In the genomic region with DNA sequence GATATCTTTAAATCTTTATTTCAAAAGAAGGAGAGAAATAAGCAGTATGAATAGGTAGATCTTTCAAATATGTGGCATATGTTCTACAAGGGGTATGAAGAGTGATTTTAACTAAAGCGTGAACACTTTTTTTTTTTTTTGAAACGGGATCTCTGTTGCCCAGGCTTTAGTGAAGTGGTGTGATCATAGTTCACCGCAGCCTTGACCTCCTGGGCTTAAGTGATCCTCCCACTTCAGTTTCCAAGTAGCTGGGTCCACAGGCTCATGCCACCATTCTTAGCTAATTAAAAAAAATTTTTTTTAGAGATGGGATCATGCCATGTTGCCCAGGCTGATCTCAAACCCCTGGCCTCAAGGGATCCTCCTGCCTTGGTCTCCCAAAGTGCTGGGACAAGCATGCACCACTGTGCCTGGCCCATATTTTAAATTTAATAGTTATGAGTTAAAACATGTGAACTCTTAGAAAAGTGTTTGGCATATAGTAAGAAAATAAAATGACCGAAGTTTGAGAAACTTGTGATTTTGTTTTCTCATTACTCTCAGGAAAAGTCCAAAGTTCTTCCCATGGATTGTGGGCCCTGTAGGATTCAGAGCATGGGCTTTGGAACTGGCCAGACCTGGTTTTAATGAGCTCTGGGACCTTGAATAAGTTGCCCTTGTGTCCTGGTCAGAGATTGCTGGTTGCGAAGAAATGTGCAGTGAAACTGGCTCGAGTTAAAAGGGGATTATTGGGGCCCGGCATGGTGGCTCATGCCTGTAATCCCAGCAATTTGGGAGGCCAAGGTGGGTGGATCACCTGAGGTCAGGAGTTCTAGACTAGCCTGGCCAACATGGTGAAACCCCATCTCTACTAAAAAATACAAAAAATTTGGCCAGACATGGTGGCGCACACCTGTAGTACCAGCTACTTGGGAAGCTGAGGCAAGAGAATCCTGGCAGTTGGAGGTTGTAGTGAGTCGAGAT, we compare ENCODE assay signal across 28 cellular contexts. TPM values are rescaled to one million over a fixed set of nuclear protein-coding genes. Genes with fewer than 3 reads are reported as not detected.
DNase-seq lines count a peak whose midpoint lies in the region; ATAC-seq and TF ChIP-seq lines count a peak whose summit lies in the region.
"Had no signal": no experiment of that assay in that cellular context is flagged by ENCODE, and none has a peak within 500 bp of the region (broad histone marks: within the 10 kb centered on the region; RNA-seq: fewer than 3 reads in every experiment).

No MANE protein-coding gene starts in this region.

- no peaks in the 10 kb centered on the region for H3K27me3 ChIP-seq in GM23338 (ENCODE audit: insufficient read depth)
- H3K27me3 ChIP-seq: BE2C, BLaER1 had no signal

- H3K4me3 ChIP-seq in GM23338, result no peak overlapping the region
- H3K4me3 ChIP-seq in coronary artery, result no peak overlapping the region
- H3K4me3 ChIP-seq: BLaER1, GM12878 had no signal

- H2AFZ ChIP-seq in GM23338, result 0 out of 2 replicates have a peak overlapping the region, but pooled peaks have one; percentile 14

- no peaks in the 10 kb centered on the region for H3K9me3 Mint-ChIP-seq in GM23338
- H3K9me3 Mint-ChIP-seq in mesothelial cell of epicardium, result no peaks in the 10 kb centered on the region
- H3K9me3 Mint-ChIP-seq: CD14-positive monocyte; CD4-positive, alpha-beta memory T cell; CD4-positive, CD25-positive, alpha-beta regulatory T cell; CD8-positive, alpha-beta memory T cell had no signal

- H3K4me1 ChIP-seq in GM23338 (ENCODE audit: insufficient read depth), result peaks cover 6% of the 10 kb centered on the region; the same call in 1 of the 2 replicates
- H3K4me1 ChIP-seq: BE2C, BLaER1 had no signal

- no peaks in the 10 kb centered on the region for H4K20me1 ChIP-seq in GM23338 (replicated peaks; ENCODE audit: insufficient read depth)
- H4K20me1 ChIP-seq: BLaER1 had no signal

- DNase-seq in GM23338 (ENCODE audit: low spot score) (no peak), islet precursor cell (peak; percentile 27), mesothelial cell of epicardium (ENCODE audit: low spot score in 2 of 2, unreplicated experiment in 2 of 2) (no peak), coronary artery (ENCODE audit: low spot score) (no peak), NCI-H1105 treated with DMSO at 0.1 percent for 48 hours (lab: John Stamatoyannopoulos, UW) (no peak), iPS-NIHi11 (ENCODE audit: low spot score) (no peak)
- DNase-seq: 8988T; ACHN; BE2C; C1 segment of cervical spinal cord; CD4-positive, alpha-beta memory T cell; CD4-positive, CD25-positive, alpha-beta regulatory T cell; CD8-positive, alpha-beta memory T cell; COR-L47; DMS 273 treated with DMSO at 0.1 percent for 48 hours; DMS153; DMS53; DMS79; DND-41; EL; GDM1 had no signal

- H3K36me3 Mint-ChIP-seq in GM23338 (ENCODE audit: low read depth), result no peaks in the 10 kb centered on the region
- no peaks in the 10 kb centered on the region for H3K36me3 Mint-ChIP-seq in mesothelial cell of epicardium
- H3K36me3 Mint-ChIP-seq: CD14-positive monocyte; CD4-positive, alpha-beta memory T cell; CD4-positive, CD25-positive, alpha-beta regulatory T cell; CD8-positive, alpha-beta memory T cell had no signal

- H3K27me3 Mint-ChIP-seq in GM23338 (ENCODE audit: insufficient read depth, low read depth, poor library complexity), result no peaks in the 10 kb centered on the region
- H3K27me3 Mint-ChIP-seq in mesothelial cell of epicardium (ENCODE audit: low read depth), result no peaks in the 10 kb centered on the region
- H3K27me3 Mint-ChIP-seq: CD4-positive, CD25-positive, alpha-beta regulatory T cell had no signal

- no peak for ATAC-seq in GM23338
- ATAC-seq: GM12878 had no signal

- no peaks in the 10 kb centered on the region for H3K79me2 ChIP-seq in GM23338 (replicated peaks; ENCODE audit: insufficient read depth)

- TF ChIP-seq CTCF in GM23338 (conservative IDR thresholded peaks at IDR 0.05; ENCODE audit: low read depth in 2 of 2) (no peak), mesothelial cell of epicardium (IDR thresholded peaks at IDR 0.05; ENCODE audit: unreplicated experiment) (no peak), coronary artery (IDR thresholded peaks at IDR 0.05) (no peak)

- H3K4me1 Mint-ChIP-seq in GM23338 (peaks cover 3% of the 10 kb centered on the region; the same call in 1 of the 3 replicates), mesothelial cell of epicardium (peaks cover 13% of the 10 kb centered on the region)
- H3K4me1 Mint-ChIP-seq: CD14-positive monocyte; CD4-positive, alpha-beta memory T cell; CD4-positive, CD25-positive, alpha-beta regulatory T cell; CD8-positive, alpha-beta memory T cell had no signal

- H3K27ac ChIP-seq in GM23338 (ENCODE audit: low read depth), result no peak overlapping the region
- H3K27ac ChIP-seq in coronary artery, result no peak overlapping the region
- H3K27ac ChIP-seq: BLaER1 had no signal

- no peak overlapping the region for H3K4me2 ChIP-seq in GM23338
- H3K4me2 ChIP-seq: BLaER1 had no signal

- no peak overlapping the region for H3K4me3 Mint-ChIP-seq in GM23338
- no peak overlapping the region for H3K4me3 Mint-ChIP-seq in mesothelial cell of epicardium
- H3K4me3 Mint-ChIP-seq: CD14-positive monocyte; CD4-positive, CD25-positive, alpha-beta regulatory T cell; CD8-positive, alpha-beta memory T cell had no signal

- H3F3A ChIP-seq in GM23338 (replicated peaks; ENCODE audit: low read depth), result no peaks in the 10 kb centered on the region

- no peaks in the 10 kb centered on the region for H3K36me3 ChIP-seq in GM23338 (ENCODE audit: insufficient read depth)
- H3K36me3 ChIP-seq: BE2C, BLaER1 had no signal

- peak overlapping the region; percentile 10; the same call in 1 of the 2 replicates for H3K27ac Mint-ChIP-seq in GM23338
- peak overlapping the region; percentile 51 for H3K27ac Mint-ChIP-seq in mesothelial cell of epicardium
- H3K27ac Mint-ChIP-seq: CD4-positive, alpha-beta memory T cell; CD4-positive, CD25-positive, alpha-beta regulatory T cell; CD8-positive, alpha-beta memory T cell had no signal

- no peaks in the 10 kb centered on the region for H3K9me2 ChIP-seq in GM23338 (ENCODE audit: insufficient read depth)

TF ChIP-seq in GM23338, 12 proteins besides CTCF, POLR2A, EP300 and RAD21 (continues in another document):
- TF ChIP-seq EZH2phosphoT487 (IDR thresholded peaks at IDR 0.05; ENCODE audit: unreplicated experiment) (no peak), JUNB (IDR thresholded peaks at IDR 0.05; ENCODE audit: unreplicated experiment) (no peak), CREB1 (CRISPR knock-in tag; IDR thresholded peaks at IDR 0.05; ENCODE audit: low read depth) (no peak), EZH2 (IDR thresholded peaks at IDR 0.05; ENCODE audit: low read depth, unreplicated experiment) (no peak), STAT1 (IDR thresholded peaks at IDR 0.05; ENCODE audit: unreplicated experiment) (no peak)
- TF ChIP-seq, protein P1, sequence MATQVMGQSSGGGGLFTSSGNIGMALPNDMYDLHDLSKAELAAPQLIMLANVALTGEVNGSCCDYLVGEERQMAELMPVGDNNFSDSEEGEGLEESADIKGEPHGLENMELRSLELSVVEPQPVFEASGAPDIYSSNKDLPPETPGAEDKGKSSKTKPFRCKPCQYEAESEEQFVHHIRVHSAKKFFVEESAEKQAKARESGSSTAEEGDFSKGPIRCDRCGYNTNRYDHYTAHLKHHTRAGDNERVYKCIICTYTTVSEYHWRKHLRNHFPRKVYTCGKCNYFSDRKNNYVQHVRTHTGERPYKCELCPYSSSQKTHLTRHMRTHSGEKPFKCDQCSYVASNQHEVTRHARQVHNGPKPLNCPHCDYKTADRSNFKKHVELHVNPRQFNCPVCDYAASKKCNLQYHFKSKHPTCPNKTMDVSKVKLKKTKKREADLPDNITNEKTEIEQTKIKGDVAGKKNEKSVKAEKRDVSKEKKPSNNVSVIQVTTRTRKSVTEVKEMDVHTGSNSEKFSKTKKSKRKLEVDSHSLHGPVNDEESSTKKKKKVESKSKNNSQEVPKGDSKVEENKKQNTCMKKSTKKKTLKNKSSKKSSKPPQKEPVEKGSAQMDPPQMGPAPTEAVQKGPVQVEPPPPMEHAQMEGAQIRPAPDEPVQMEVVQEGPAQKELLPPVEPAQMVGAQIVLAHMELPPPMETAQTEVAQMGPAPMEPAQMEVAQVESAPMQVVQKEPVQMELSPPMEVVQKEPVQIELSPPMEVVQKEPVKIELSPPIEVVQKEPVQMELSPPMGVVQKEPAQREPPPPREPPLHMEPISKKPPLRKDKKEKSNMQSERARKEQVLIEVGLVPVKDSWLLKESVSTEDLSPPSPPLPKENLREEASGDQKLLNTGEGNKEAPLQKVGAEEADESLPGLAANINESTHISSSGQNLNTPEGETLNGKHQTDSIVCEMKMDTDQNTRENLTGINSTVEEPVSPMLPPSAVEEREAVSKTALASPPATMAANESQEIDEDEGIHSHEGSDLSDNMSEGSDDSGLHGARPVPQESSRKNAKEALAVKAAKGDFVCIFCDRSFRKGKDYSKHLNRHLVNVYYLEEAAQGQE (IDR thresholded peaks at IDR 0.05; ENCODE audit: unreplicated experiment), result no peak

RNA-seq across cellular contexts. Expression of a gene that starts 27.0 kb away (rescaled TPM):
- 0.24 TPM in 1 of 2 replicates, not detected in the other for total RNA-seq in GM23338 (2014; rRNA removed; shearing (Covaris generic))
- polyA plus RNA-seq in GM23338 (2016; fragmentation: Nextera tagmentation; extraction: Ambion mirVana), result 0.05 TPM in 1 of 2 replicates, not detected in the other
- 0.40 to 0.66 TPM (median 0.61 TPM) in 3 replicates for total RNA-seq in mesothelial cell of epicardium
- total RNA-seq: A673; CD4-positive, alpha-beta memory T cell; CD4-positive, CD25-positive, alpha-beta regulatory T cell; CD8-positive, alpha-beta memory T cell; Daoy; G401; GM12878 had no signal
- polyA plus RNA-seq: AG04450; CD14-positive monocyte; CD4-positive, alpha-beta memory T cell; CD4-positive, CD25-positive, alpha-beta regulatory T cell; CD8-positive, alpha-beta memory T cell had no signal
